Comparison of ENCODE assay signal across 23 cellular contexts in genomic region chr5:141039061-141039460, GRCh38. TPM values are rescaled to one million over a fixed set of nuclear protein-coding genes. Genes with fewer than 3 reads are reported as not detected.
"Had no signal": no experiment of that assay in that cellular context is flagged by ENCODE, and none has a peak within 500 bp of the region (broad histone marks: within the 10 kb centered on the region; RNA-seq: fewer than 3 reads in every experiment).

No MANE protein-coding gene starts in this region.

- ATAC-seq: activated T-cell treated with anti-CD3 and anti-CD28 coated beads, Interleukin-2, amount 50 U/mL, for 4 hours; right cardiac atrium; stimulated activated effector memory CD8-positive, alpha-beta T cell treated with anti-CD3 and anti-CD28 coated beads, Interleukin-12 subunit alpha, Interleukin-12 subunit beta, amount 100 ng/mL, for 72 hours had no signal

- H3K27me3 ChIP-seq: ascending aorta, stomach had no signal

- H3K36me3 ChIP-seq: ascending aorta, breast epithelium, left ventricle myocardium inferior, neural progenitor cell, prostate gland, stomach had no signal

- H3K4me1 ChIP-seq: ascending aorta, breast epithelium, prostate gland had no signal

- H3K9me3 ChIP-seq: ascending aorta, breast epithelium, left ventricle myocardium inferior, prostate gland had no signal

- H3K27ac ChIP-seq: ascending aorta, breast epithelium, coronary artery, left ventricle myocardium inferior, neural progenitor cell, prostate gland, stomach had no signal

- H3K4me3 ChIP-seq: ascending aorta, coronary artery, left ventricle myocardium inferior, prostate gland, stomach had no signal

- H3K9ac ChIP-seq: neural progenitor cell had no signal

- DNase-seq: activated CD4-positive, alpha-beta T cell treated with anti-CD3 and anti-CD28 coated beads, Interleukin-2, amount 50 U/mL, for 1 hour; activated CD4-positive, CD25-positive, alpha-beta regulatory T cell treated with anti-CD3 and anti-CD28 coated beads, Interleukin-2, amount 50 U/mL, for 72 hours; activated CD8-positive, alpha-beta memory T cell treated with anti-CD3 and anti-CD28 coated beads, Interleukin-2, amount 50 U/mL, for 4 hours; activated effector memory CD4-positive, alpha-beta T cell treated with anti-CD3 and anti-CD28 coated beads, Interleukin-2, amount 50 U/mL, for 16 hours; activated naive CD4-positive, alpha-beta T cell treated with anti-CD3 and anti-CD28 coated beads, Interleukin-2, amount 50 U/mL, for 16 hours; activated T-cell treated with anti-CD3 and anti-CD28 coated beads, Interleukin-2, amount 50 U/mL, for 4 hours; immature natural killer cell; left ventricle myocardium inferior; midbrain; right cardiac atrium; small intestine; stimulated activated CD4-positive, alpha-beta T cell treated with anti-CD3 and anti-CD28 coated beads, Interleukin-4, amount 100 ng/mL, for 24 hours; stomach; trophoblast cell had no signal

RNA-seq across cellular contexts. Expression of gene PCDHB1, which starts 12.1 kb away (rescaled TPM):
- total RNA-seq: activated T-cell treated with anti-CD3 and anti-CD28 coated beads, Interleukin-2, amount 50 U/mL, for 4 hours; ascending aorta; left ventricle myocardium inferior; mammary epithelial cell; osteoblast; prostate gland; right cardiac atrium had no signal
- polyA plus RNA-seq: esophagus, immature natural killer cell, mammary epithelial cell, right cardiac atrium had no signal

RNA-seq across cellular contexts. Expression of gene PCDHB2, which starts 55.4 kb away (rescaled TPM):
- polyA plus RNA-seq: immature natural killer cell had no signal
